8 cellular contexts compared by ENCODE assay signal in genomic region chr3:13655074-13655913, GRCh38.
DNase-seq lines count a peak whose midpoint lies in the region; ATAC-seq, FAIRE-seq and TF ChIP-seq lines count a peak whose summit lies in the region.

No MANE protein-coding gene starts in this region.

- CTCF ChIA-PET in A549 (lab: Yijun Ruan, JAX) = interaction anchor here (0.7 to 36.5 kb wide), 28 partner anchors 9 to 803 kb away, joined by 3 to 1096 read pairs (median 3); partner anchors contain the start of genes HDAC11 and WNT7A
- CTCF ChIA-PET in activated CD4-positive, alpha-beta memory T cell treated with anti-CD3 and anti-CD28 coated beads, Interleukin-2, amount 10 ng/mL, durations not matched to agents 7 days and 5 days (lab: Charles Lee) = interaction anchor here (0.6 to 16.9 kb wide), 5 partner anchors 9 to 357 kb away, joined by 3 to 417 read pairs (median 5); partner anchors contain the start of gene WNT7A

- peaks cover 0 to 5% (median 2%) of the 10 kb centered on the region in 4 donors for H3K27me3 ChIP-seq in pancreas

- peak; percentile 53 to 62 for DNase-seq in A549 (ENCODE audit: low read depth in 1 of 2, low spot score in 1 of 2)
- DNase-seq in GM13976 (ENCODE audit: low spot score) = peak; percentile 69
- peak; percentile 33 for DNase-seq in activated CD4-positive, alpha-beta memory T cell treated with anti-CD3 and anti-CD28 coated beads, Interleukin-2, amount 10 ng/mL, durations not matched to agents 7 days and 5 days
- no peak for DNase-seq in fibroblast of the aortic adventitia (ENCODE audit: low read depth)
- peak in 3 of 6 donors; percentile 42 to 87 (median 57) for DNase-seq in pancreas
- no peak for DNase-seq in AML-193 (lab: John Stamatoyannopoulos, UW)

- ATAC-seq in A549 = peak; percentile 32 to 69; a peak in 5 of 6 replicates
- peak; percentile 49 to 62 (median 55) for ATAC-seq in pancreas
- no peak for ATAC-seq in GM21526 (IDR thresholded peaks at IDR 0.05; ENCODE audit: low FRiP score, unreplicated experiment)
- ATAC-seq in GM21447 (IDR thresholded peaks at IDR 0.05; ENCODE audit: unreplicated experiment) = no peak

- in situ Hi-C loops in GM13976 (cut with MboI; ENCODE audit: low sequenced_read_pairs, unreplicated experiment) = loop anchor here (10.0 kb wide), 1 partner anchor 230 kb away; the partner anchor contains the start of gene WNT7A

- H3K9me3 ChIP-seq in A549 (no peaks in the 10 kb centered on the region), pancreas (no peaks in the 10 kb centered on the region)

- 81% methylated on average over 6 of the region's 70 CpGs for WGBS in A549 (ENCODE audit: missing lambda C conversion rate)
- WGBS in pancreas, 2 donors = 8 to 18% methylated on average over 21 to 70 of the region's 70 CpGs

- H3K27ac ChIP-seq in A549 (peak overlapping the region; percentile 56 to 86; a peak in 5 of 6 replicates), pancreas (no peak overlapping the region)

- peaks cover 54% of the 10 kb centered on the region for H3K4me1 Mint-ChIP-seq in activated CD4-positive, alpha-beta memory T cell treated with anti-CD3 and anti-CD28 coated beads, Interleukin-2, amount 10 ng/mL, durations not matched to agents 7 days and 5 days

- H3K4me3 ChIP-seq in A549 (peak overlapping the region; percentile 31; the same call in 2 of the 3 replicates), fibroblast of the aortic adventitia (ENCODE audit: low read depth, low read length) (no peak overlapping the region), pancreas (peak overlapping the region in 2 of 4 donors; percentile 11 to 33)

- H3K27me3 Mint-ChIP-seq in activated CD4-positive, alpha-beta memory T cell treated with anti-CD3 and anti-CD28 coated beads, Interleukin-2, amount 10 ng/mL, durations not matched to agents 7 days and 5 days = peaks cover 26% of the 10 kb centered on the region

- H3K36me3 Mint-ChIP-seq in activated CD4-positive, alpha-beta memory T cell treated with anti-CD3 and anti-CD28 coated beads, Interleukin-2, amount 10 ng/mL, durations not matched to agents 7 days and 5 days (ENCODE audit: low read depth) = no peaks in the 10 kb centered on the region

- no peak for TF ChIP-seq POLR2A in A549 (IDR thresholded peaks at IDR 0.05; ENCODE audit: low read length)

- TF ChIP-seq EP300 in A549 (IDR thresholded peaks at IDR 0.05) = no peak

- peak; percentile 17 to 42; a peak in 4 of 5 replicates for TF ChIP-seq RAD21 in A549 (conservative IDR thresholded peaks at IDR 0.05 in 1 of 2, IDR thresholded peaks at IDR 0.05 in 1 of 2)

- POLR2A ChIA-PET in A549 (lab: Yijun Ruan, JAX) = no interaction called here
- POLR2A ChIA-PET in activated CD4-positive, alpha-beta memory T cell treated with anti-CD3 and anti-CD28 coated beads, Interleukin-2, amount 10 ng/mL, durations not matched to agents 7 days and 5 days (lab: Charles Lee) = interaction anchor here (0.9 to 2.0 kb wide), 7 partner anchors 156 to 241 kb away, joined by 3 to 7 read pairs (median 3); partner anchors contain the start of gene WNT7A

- H3K4me1 ChIP-seq in A549 (peaks cover 4% of the 10 kb centered on the region; the same call in 1 of the 3 replicates), pancreas (no peaks in the 10 kb centered on the region)

- H3K36me3 ChIP-seq in pancreas = no peaks in the 10 kb centered on the region

- FAIRE-seq in A549 (lab: Jason Lieb, UNC) (no peak), pancreas (lab: Jason Lieb, UNC) (no peak)

- H3K9me3 Mint-ChIP-seq in activated CD4-positive, alpha-beta memory T cell treated with anti-CD3 and anti-CD28 coated beads, Interleukin-2, amount 10 ng/mL, durations not matched to agents 7 days and 5 days = no peaks in the 10 kb centered on the region

- intact Hi-C loops in pancreas (cut with DNase I) = loop anchor here in 2 of 3 donors (5.0 to 10.0 kb wide), 3 partner anchors 227 to 560 kb away; partner anchors contain the start of gene WNT7A (in 1 of the 2)

- H3K4me3 Mint-ChIP-seq in activated CD4-positive, alpha-beta memory T cell treated with anti-CD3 and anti-CD28 coated beads, Interleukin-2, amount 10 ng/mL, durations not matched to agents 7 days and 5 days = peak overlapping the region; percentile 25

- H3K27ac Mint-ChIP-seq in activated CD4-positive, alpha-beta memory T cell treated with anti-CD3 and anti-CD28 coated beads, Interleukin-2, amount 10 ng/mL, durations not matched to agents 7 days and 5 days = no peak overlapping the region

- peak; percentile 72 for TF ChIP-seq CTCF in A549 (IDR thresholded peaks at IDR 0.05)
- peak; percentile 58 for TF ChIP-seq CTCF in GM13976 (IDR thresholded peaks at IDR 0.05; ENCODE audit: borderline replicate concordance, control extremely low read depth, extremely low read depth, insufficient read depth, missing control alignments)
- TF ChIP-seq CTCF in fibroblast of the aortic adventitia (IDR thresholded peaks at IDR 0.05; ENCODE audit: insufficient read depth, low read length) = peak; percentile 28
- TF ChIP-seq CTCF in pancreas (IDR thresholded peaks at IDR 0.05) = peak in 3 of 4 donors; percentile 22 to 43 (median 35)

- peak overlapping the region; percentile 92 for H3K4me2 ChIP-seq in A549

TF ChIP-seq in A549, 52 proteins besides CTCF, POLR2A, EP300 and RAD21:
- TF ChIP-seq SMC3 (IDR thresholded peaks at IDR 0.05) (peak; percentile 56), BHLHE40 (IDR thresholded peaks at IDR 0.05; ENCODE audit: low read depth, low read length) (no peak)

Comparison
In these comparisons a context has a peak if more than half of its experiments do, and no peak if none do; other contexts are left out.
1. ATAC-seq: peak in A549 (2 of 2) and pancreas (4 of 4); none in GM21526 (single experiment) and GM21447 (single experiment).
2. DNase-seq: peak in A549 (2 of 2), GM13976 (single experiment) and activated CD4-positive, alpha-beta memory T cell treated with anti-CD3 and anti-CD28 coated beads, Interleukin-2, amount 10 ng/mL, durations not matched to agents 7 days and 5 days (single experiment); none in fibroblast of the aortic adventitia (single experiment) and AML-193 (0 of 2).
3. H3K27ac ChIP-seq: peak in A549 (2 of 2); none in pancreas (0 of 4).
4. Peak in every context shown above with its lines, with median percentiles within 50 percentile points of each other: CTCF ChIP-seq.